Comparison of ENCODE assay signal across 1 cellular context in genomic region chr11:134971381-134971780, GRCh38.
TF ChIP-seq lines count a peak whose summit lies in the region.

No MANE protein-coding gene starts in this region.

TF ChIP-seq in H1, 55 proteins besides CTCF, POLR2A, EP300 and RAD21 (continued from another document):
- TF ChIP-seq ZNF274 (IDR thresholded peaks at IDR 0.05; ENCODE audit: borderline replicate concordance, extremely low read depth, low read length): no peak
